9 cellular contexts compared by ENCODE assay signal in genomic region chr16:180921-181667, GRCh38. TPM values are rescaled to one million over a fixed set of nuclear protein-coding genes. Genes with fewer than 3 reads are reported as not detected.
DNase-seq lines count a peak whose midpoint lies in the region; ATAC-seq, FAIRE-seq and TF ChIP-seq lines count a peak whose summit lies in the region.
"Had no signal": no experiment of that assay in that cellular context is flagged by ENCODE, and none has a peak within 500 bp of the region (broad histone marks: within the 10 kb centered on the region; RNA-seq: fewer than 3 reads in every experiment).

No MANE protein-coding gene starts in this region.

- peaks cover 9% of the 10 kb centered on the region; the same call in 1 of the 2 replicates for H3K23me2 ChIP-seq in H1 (ENCODE audit: low read depth, low read length)

- peak overlapping the region; percentile 89 for H4K91ac ChIP-seq in H1 (replicated peaks; ENCODE audit: insufficient read length, low read length)

- peak overlapping the region; percentile 91 for H4K8ac ChIP-seq in H1 (ENCODE audit: extremely low read depth, insufficient read depth, low read length)

- no peak overlapping the region for H3K27ac ChIP-seq in H1 (ENCODE audit: low read depth, low read length)
- H3K27ac ChIP-seq in mesodermal cell (ENCODE audit: low read depth, low read length, severe bottlenecking), result no peak overlapping the region

- no peak overlapping the region for H3K27ac Mint-ChIP-seq in activated CD8-positive, alpha-beta memory T cell treated with anti-CD3 and anti-CD28 coated beads, Interleukin-2, amount 10 ng/mL, durations not matched to agents 7 days and 5 days

- no peak overlapping the region for H2BK20ac ChIP-seq in H1 (ENCODE audit: low read length)

- no peaks in the 10 kb centered on the region; the same call in 1 of the 2 replicates for H3K79me1 ChIP-seq in H1 (ENCODE audit: low read depth, low read length)

- TF ChIP-seq EP300 in H1 (IDR thresholded peaks at IDR 0.05; ENCODE audit: borderline replicate concordance in 1 of 2, low read depth in 2 of 2, low read length in 2 of 2), result 0 out of 3 replicates have a peak, but pooled peaks of 1 of the 2 experiments have one; percentile 6

- peaks cover 9 to 12% of the 10 kb centered on the region in 2 experiments for H4K20me1 ChIP-seq in H1 (replicated peaks in 1 of 2; ENCODE audit: control insufficient read depth in 1 of 2, insufficient read depth in 2 of 2, low read length in 2 of 2)

- CTCF ChIA-PET in activated CD8-positive, alpha-beta memory T cell treated with anti-CD3 and anti-CD28 coated beads, Interleukin-2, amount 10 ng/mL, durations not matched to agents 7 days and 5 days (lab: Charles Lee), result interaction anchor here (0.5 to 4.5 kb wide), 22 partner anchors 10 to 181 kb away, joined by 3 to 39 read pairs (median 4); partner anchors contain the start of genes LUC7L, NPRL3, POLR3K and SNRNP25
- CTCF ChIA-PET in H1 (lab: Charles Lee; ENCODE audit: partially characterized antibody), result interaction anchor here (0.6 to 4.3 kb wide), 32 partner anchors 9 to 247 kb away, joined by 3 to 41 read pairs (median 4); partner anchors contain the start of genes HBM and MPG

- peak overlapping the region; percentile 55 to 83 for H3K4me2 ChIP-seq in H1 (ENCODE audit: insufficient read depth in 1 of 2, low read depth in 2 of 2, low read length in 2 of 2)

- no peak overlapping the region for H3K9ac ChIP-seq in H1 (replicated peaks in 1 of 4; ENCODE audit: extremely low read depth in 1 of 4, low read depth in 3 of 4, low read length in 3 of 4)

- DNase-seq in DMS153 (lab: John Stamatoyannopoulos, UW), result peak; percentile 64
- DNase-seq in NOMO-1 (lab: John Stamatoyannopoulos, UW; ENCODE audit: unreplicated experiment in 2 of 2), result peak; percentile 65 to 72
- DNase-seq in activated CD8-positive, alpha-beta memory T cell treated with anti-CD3 and anti-CD28 coated beads, Interleukin-2, amount 10 ng/mL, durations not matched to agents 7 days and 5 days, result peak; percentile 85
- peak; percentile 54 to 99 for DNase-seq in H1 (ENCODE audit: low read depth in 1 of 2, low spot score in 2 of 2)
- DNase-seq in stimulated activated CD8-positive, alpha-beta memory T cell treated with anti-CD3 and anti-CD28 coated beads, Interleukin-2, amount 100 ng/mL, for 1 hour (ENCODE audit: low read depth in 2 of 2), result peak; percentile 66 to 73

- POLR2A ChIA-PET in H1 (lab: Charles Lee; ENCODE audit: partially characterized antibody), result interaction anchor here (0.6 to 2.9 kb wide), 14 partner anchors 10 to 181 kb away, joined by 3 to 29 read pairs (median 3); partner anchors contain the start of genes HBM, NPRL3 and RHBDF1

- H2BK15ac ChIP-seq in H1 (ENCODE audit: low read length), result no peak overlapping the region

- H3K27me3 ChIP-seq in H1 (replicated peaks in 1 of 4; ENCODE audit: control insufficient read depth in 3 of 4, extremely low read depth in 1 of 4, insufficient read depth in 3 of 4, low read length in 3 of 4), result peaks cover 33 to 46% (median 41%) of the 10 kb centered on the region in 4 experiments

- no peak overlapping the region for H3K4ac ChIP-seq in H1 (replicated peaks; ENCODE audit: insufficient read length, low read depth, low read length)

- peaks cover 0 to 5% (median 3%) of the 10 kb centered on the region in 4 experiments; a peak in 4 of 7 replicates for H3K4me1 ChIP-seq in H1 (replicated peaks in 1 of 4; ENCODE audit: control insufficient read depth in 3 of 4, insufficient read depth in 4 of 4, low read length in 3 of 4)
- no peaks in the 10 kb centered on the region for H3K4me1 ChIP-seq in mesodermal cell (ENCODE audit: control insufficient read depth, insufficient read depth, low read length, poor library complexity, severe bottlenecking)

- H2BK120ac ChIP-seq in H1 (replicated peaks; ENCODE audit: low read depth, low read length), result no peak overlapping the region

- H3K36me3 Mint-ChIP-seq in activated CD8-positive, alpha-beta memory T cell treated with anti-CD3 and anti-CD28 coated beads, Interleukin-2, amount 10 ng/mL, durations not matched to agents 7 days and 5 days, result peaks cover 6% of the 10 kb centered on the region

- peak; percentile 81 to 82 for TF ChIP-seq RAD21 in H1 (IDR thresholded peaks at IDR 0.05 in 1 of 2, conservative IDR thresholded peaks at IDR 0.05 in 1 of 2; ENCODE audit: low read depth in 2 of 2, low read length in 2 of 2)

- H3K14ac ChIP-seq in H1 (ENCODE audit: insufficient read length), result no peak overlapping the region

- peak; percentile 61 for ATAC-seq in HG03565 (IDR thresholded peaks at IDR 0.05; ENCODE audit: unreplicated experiment)
- peak; percentile 86 for ATAC-seq in activated CD8-positive, alpha-beta memory T cell treated with anti-CD3 and anti-CD28 coated beads, Interleukin-2, amount 10 ng/mL, durations not matched to agents 7 days and 5 days
- ATAC-seq in GM19463 (IDR thresholded peaks at IDR 0.05; ENCODE audit: unreplicated experiment), result no peak

- peak in 1 of 2 experiments; percentile 22; a peak in 2 of 3 replicates for TF ChIP-seq POLR2A in H1 (IDR thresholded peaks at IDR 0.05; ENCODE audit: control extremely low read depth in 1 of 2, low read depth in 2 of 2, low read length in 2 of 2)

- H2BK5ac ChIP-seq in H1 (ENCODE audit: low read depth, low read length), result no peak overlapping the region

- no peak overlapping the region for H2AFZ ChIP-seq in H1 (ENCODE audit: low read length)

- peaks cover 30% of the 10 kb centered on the region for H3K27me3 Mint-ChIP-seq in activated CD8-positive, alpha-beta memory T cell treated with anti-CD3 and anti-CD28 coated beads, Interleukin-2, amount 10 ng/mL, durations not matched to agents 7 days and 5 days

- H3K18ac ChIP-seq in H1 (ENCODE audit: extremely low read depth, low read length), result peak overlapping the region; percentile 32

- H3K4me3 Mint-ChIP-seq in activated CD8-positive, alpha-beta memory T cell treated with anti-CD3 and anti-CD28 coated beads, Interleukin-2, amount 10 ng/mL, durations not matched to agents 7 days and 5 days, result no peak overlapping the region

- peak overlapping the region; percentile 4 to 58 (median 20); a peak in 6 of 8 replicates for H3K4me3 ChIP-seq in H1 (ENCODE audit: extremely low read depth in 1 of 4, insufficient read depth in 2 of 4, low read depth in 3 of 4, low read length in 4 of 4)
- H3K4me3 ChIP-seq in mesodermal cell (ENCODE audit: extremely low read depth, insufficient read depth, low read length, poor library complexity, severe bottlenecking), result peak overlapping the region; percentile 33

- FAIRE-seq in H1 (lab: Jason Lieb, UNC), result no peak
- FAIRE-seq: colon had no signal

- TF ChIP-seq CTCF in H1 (IDR thresholded peaks at IDR 0.05; ENCODE audit: control extremely low read depth in 1 of 3, insufficient read depth in 1 of 3, low read depth in 1 of 3, low read length in 3 of 3), result peak; percentile 88 to 92 (median 91)

- H3K9me3 ChIP-seq in H1 (ENCODE audit: insufficient read depth in 2 of 2, low read depth in 1 of 2, low read length in 1 of 2) (no peaks in the 10 kb centered on the region), mesodermal cell (ENCODE audit: control insufficient read depth, low read length) (no peaks in the 10 kb centered on the region)

- no peak overlapping the region for H2AK5ac ChIP-seq in H1 (ENCODE audit: low read depth, low read length)

- WGBS in H1 (ENCODE audit: extremely low coverage in 1 of 2, insufficient coverage in 1 of 2, insufficient read length in 1 of 2, insufficient replicate concordance in 2 of 2, low coverage in 1 of 2, low lambda C conversion rate in 2 of 2, missing lambda C conversion rate in 1 of 2), 2 experiments, result 3% methylated on average over 59 of the region's 76 CpGs; no CpG with 5 or more reads in 1 of the 2 experiments
- WGBS in mesodermal cell (ENCODE audit: insufficient coverage in 2 of 2), 2 experiments, result 4 to 6% methylated on average over 37 to 62 of the region's 76 CpGs

- H4K5ac ChIP-seq in H1 (ENCODE audit: insufficient read length, low read depth, low read length), result no peak overlapping the region

- H3K56ac ChIP-seq in H1 (replicated peaks; ENCODE audit: insufficient read length, low read depth, low read length), result no peak overlapping the region

- H3K36me3 ChIP-seq in H1 (ENCODE audit: control insufficient read depth in 2 of 4, insufficient read depth in 4 of 4, low read length in 3 of 4) (peaks cover 0 to 3% (median 0%) of the 10 kb centered on the region in 4 experiments; a peak in 1 of 8 replicates), mesodermal cell (ENCODE audit: control insufficient read depth, insufficient read depth, low read length) (peaks cover 19% of the 10 kb centered on the region)

- no peak overlapping the region for H3K23ac ChIP-seq in H1 (ENCODE audit: insufficient read length)

- no peak overlapping the region for H2BK12ac ChIP-seq in H1 (ENCODE audit: low read depth, low read length)

- peaks cover 7% of the 10 kb centered on the region for H3K4me1 Mint-ChIP-seq in activated CD8-positive, alpha-beta memory T cell treated with anti-CD3 and anti-CD28 coated beads, Interleukin-2, amount 10 ng/mL, durations not matched to agents 7 days and 5 days

- H3K79me2 ChIP-seq in H1 (ENCODE audit: control insufficient read depth in 1 of 2, insufficient read depth in 2 of 2, low read length in 2 of 2), result no peaks in the 10 kb centered on the region

- no peaks in the 10 kb centered on the region for H3K9me3 Mint-ChIP-seq in activated CD8-positive, alpha-beta memory T cell treated with anti-CD3 and anti-CD28 coated beads, Interleukin-2, amount 10 ng/mL, durations not matched to agents 7 days and 5 days (ENCODE audit: low read depth)

RNA-seq across cellular contexts. Expression of gene HBQ1, which starts 0.8 kb away (rescaled TPM):
- not detected for total RNA-seq in activated CD8-positive, alpha-beta memory T cell treated with anti-CD3 and anti-CD28 coated beads, Interleukin-2, amount 10 ng/mL, durations not matched to agents 7 days and 5 days
- 1.4 and 2.9 TPM in 2 replicates for total RNA-seq in H1 (2021; fragmentation: NEBNext Ultra II Directional; extraction: Animal tissue kit (Norgen Biotek cat#: 25700))
- 17.1 and 24.6 TPM in 2 replicates for polyA plus RNA-seq in H1 (2011; rRNA removed)
- 8.1 TPM for polyA plus RNA-seq in H1 (2011; cell fraction: cytosol; rRNA removed)
- 10.5 TPM for polyA plus RNA-seq in H1 (2011; cell fraction: nucleus; rRNA removed)
- polyA plus RNA-seq in H1 (2012, experiment 1 of 2), result 1.9 to 5.8 TPM (median 2.9 TPM) in 4 replicates
- 6.6 TPM for polyA plus RNA-seq in H1 (2012, experiment 2 of 2)
- polyA plus RNA-seq in H1 (2013, experiment 1 of 2), result 5.8 TPM
- 6.4 TPM for polyA plus RNA-seq in H1 (2013, experiment 2 of 2)
- polyA minus RNA-seq in H1 (2011; rRNA and poly(A)+ RNA removed), result 0.47 TPM in 1 of 2 replicates, not detected in the other
- polyA minus RNA-seq in H1 (2011; cell fraction: cytosol; rRNA and poly(A)+ RNA removed), result not detected
- polyA minus RNA-seq in H1 (2011; cell fraction: nucleus; rRNA and poly(A)+ RNA removed), result 1.6 TPM
- polyA plus RNA-seq in mesodermal cell (2013, experiment 1 of 2), result not detected
- polyA plus RNA-seq in mesodermal cell (2013, experiment 2 of 2), result 1.2 TPM

RNA-seq across cellular contexts. Expression of gene HBA1, which starts 4.6 kb away (rescaled TPM):
- not detected for total RNA-seq in activated CD8-positive, alpha-beta memory T cell treated with anti-CD3 and anti-CD28 coated beads, Interleukin-2, amount 10 ng/mL, durations not matched to agents 7 days and 5 days
- total RNA-seq in H1 (2021; fragmentation: NEBNext Ultra II Directional; extraction: Animal tissue kit (Norgen Biotek cat#: 25700)), result 1.1 and 2.3 TPM in 2 replicates
- 2.3 and 8.6 TPM in 2 replicates for polyA plus RNA-seq in H1 (2011; rRNA removed)
- 2.0 TPM for polyA plus RNA-seq in H1 (2011; cell fraction: cytosol; rRNA removed)
- 1.6 TPM for polyA plus RNA-seq in H1 (2011; cell fraction: nucleus; rRNA removed)
- polyA plus RNA-seq in H1 (2012, experiment 1 of 2), result 1.2 to 1.6 TPM (median 1.4 TPM) in 3 of 4 replicates, not detected in the other
- polyA plus RNA-seq in H1 (2012, experiment 2 of 2), result 4.5 TPM
- polyA plus RNA-seq in H1 (2013, experiment 1 of 2), result 2.9 TPM
- polyA plus RNA-seq in H1 (2013, experiment 2 of 2), result 3.2 TPM
- not detected in 2 replicates for polyA minus RNA-seq in H1 (2011; rRNA and poly(A)+ RNA removed)
- polyA minus RNA-seq in H1 (2011; cell fraction: cytosol; rRNA and poly(A)+ RNA removed), result 10.6 TPM
- not detected for polyA minus RNA-seq in H1 (2011; cell fraction: nucleus; rRNA and poly(A)+ RNA removed)
- polyA plus RNA-seq in mesodermal cell (2013, experiment 1 of 2), result not detected
- polyA plus RNA-seq in mesodermal cell (2013, experiment 2 of 2), result not detected

RNA-seq across cellular contexts. Expression of gene HBA2, which starts 8.4 kb away (rescaled TPM):
- not detected for total RNA-seq in activated CD8-positive, alpha-beta memory T cell treated with anti-CD3 and anti-CD28 coated beads, Interleukin-2, amount 10 ng/mL, durations not matched to agents 7 days and 5 days
- 1.1 TPM in 1 of 2 replicates, not detected in the other for total RNA-seq in H1 (2021; fragmentation: NEBNext Ultra II Directional; extraction: Animal tissue kit (Norgen Biotek cat#: 25700))
- polyA plus RNA-seq in H1 (2011; rRNA removed), result 6.1 and 8.1 TPM in 2 replicates
- polyA plus RNA-seq in H1 (2011; cell fraction: cytosol; rRNA removed), result 2.7 TPM
- 4.4 TPM for polyA plus RNA-seq in H1 (2011; cell fraction: nucleus; rRNA removed)
- 0.80 to 2.8 TPM (median 2.0 TPM) in 4 replicates for polyA plus RNA-seq in H1 (2012, experiment 1 of 2)
- polyA plus RNA-seq in H1 (2012, experiment 2 of 2), result 2.8 TPM
- polyA plus RNA-seq in H1 (2013, experiment 1 of 2), result 3.0 TPM
- polyA plus RNA-seq in H1 (2013, experiment 2 of 2), result 3.5 TPM
- polyA minus RNA-seq in H1 (2011; rRNA and poly(A)+ RNA removed), result 0.41 and 0.61 TPM in 2 replicates
- 2.8 TPM for polyA minus RNA-seq in H1 (2011; cell fraction: cytosol; rRNA and poly(A)+ RNA removed)
- polyA minus RNA-seq in H1 (2011; cell fraction: nucleus; rRNA and poly(A)+ RNA removed), result 5.1 TPM
- not detected for polyA plus RNA-seq in mesodermal cell (2013, experiment 1 of 2)
- not detected for polyA plus RNA-seq in mesodermal cell (2013, experiment 2 of 2)

RNA-seq across cellular contexts. Expression of gene HBM, which starts 15.3 kb away (rescaled TPM):
- total RNA-seq in activated CD8-positive, alpha-beta memory T cell treated with anti-CD3 and anti-CD28 coated beads, Interleukin-2, amount 10 ng/mL, durations not matched to agents 7 days and 5 days, result not detected
- total RNA-seq in H1 (2021; fragmentation: NEBNext Ultra II Directional; extraction: Animal tissue kit (Norgen Biotek cat#: 25700)), result not detected in 2 replicates
- polyA plus RNA-seq in H1 (2011; rRNA removed), result 0.78 and 0.88 TPM in 2 replicates
- polyA plus RNA-seq in H1 (2011; cell fraction: cytosol; rRNA removed), result not detected
- not detected for polyA plus RNA-seq in H1 (2011; cell fraction: nucleus; rRNA removed)
- not detected in 4 replicates for polyA plus RNA-seq in H1 (2012, experiment 1 of 2)
- polyA plus RNA-seq in H1 (2012, experiment 2 of 2), result not detected
- polyA plus RNA-seq in H1 (2013, experiment 1 of 2), result not detected
- not detected for polyA plus RNA-seq in H1 (2013, experiment 2 of 2)
- polyA minus RNA-seq in H1 (2011; rRNA and poly(A)+ RNA removed), result not detected in 2 replicates
- polyA minus RNA-seq in H1 (2011; cell fraction: cytosol; rRNA and poly(A)+ RNA removed), result not detected
- not detected for polyA minus RNA-seq in H1 (2011; cell fraction: nucleus; rRNA and poly(A)+ RNA removed)
- polyA plus RNA-seq in mesodermal cell (2013, experiment 1 of 2), result not detected
- not detected for polyA plus RNA-seq in mesodermal cell (2013, experiment 2 of 2)

RNA-seq across cellular contexts. Expression of gene HBZ, which starts 28.6 kb away (rescaled TPM):
- not detected for total RNA-seq in activated CD8-positive, alpha-beta memory T cell treated with anti-CD3 and anti-CD28 coated beads, Interleukin-2, amount 10 ng/mL, durations not matched to agents 7 days and 5 days
- not detected in 2 replicates for total RNA-seq in H1 (2021; fragmentation: NEBNext Ultra II Directional; extraction: Animal tissue kit (Norgen Biotek cat#: 25700))
- polyA plus RNA-seq in H1 (2011; rRNA removed), result 0.12 TPM in 1 of 2 replicates, not detected in the other
- polyA plus RNA-seq in H1 (2011; cell fraction: cytosol; rRNA removed), result 0.12 TPM
- 0.20 TPM for polyA plus RNA-seq in H1 (2011; cell fraction: nucleus; rRNA removed)
- not detected in 4 replicates for polyA plus RNA-seq in H1 (2012, experiment 1 of 2)
- polyA plus RNA-seq in H1 (2012, experiment 2 of 2), result not detected
- polyA plus RNA-seq in H1 (2013, experiment 1 of 2), result 0.14 TPM
- 0.22 TPM for polyA plus RNA-seq in H1 (2013, experiment 2 of 2)
- polyA minus RNA-seq in H1 (2011; rRNA and poly(A)+ RNA removed), result not detected in 2 replicates
- 6.6 TPM for polyA minus RNA-seq in H1 (2011; cell fraction: cytosol; rRNA and poly(A)+ RNA removed)
- not detected for polyA minus RNA-seq in H1 (2011; cell fraction: nucleus; rRNA and poly(A)+ RNA removed)
- not detected for polyA plus RNA-seq in mesodermal cell (2013, experiment 1 of 2)
- polyA plus RNA-seq in mesodermal cell (2013, experiment 2 of 2), result not detected
